8 cellular contexts compared by ENCODE assay signal in the genomic region with DNA sequence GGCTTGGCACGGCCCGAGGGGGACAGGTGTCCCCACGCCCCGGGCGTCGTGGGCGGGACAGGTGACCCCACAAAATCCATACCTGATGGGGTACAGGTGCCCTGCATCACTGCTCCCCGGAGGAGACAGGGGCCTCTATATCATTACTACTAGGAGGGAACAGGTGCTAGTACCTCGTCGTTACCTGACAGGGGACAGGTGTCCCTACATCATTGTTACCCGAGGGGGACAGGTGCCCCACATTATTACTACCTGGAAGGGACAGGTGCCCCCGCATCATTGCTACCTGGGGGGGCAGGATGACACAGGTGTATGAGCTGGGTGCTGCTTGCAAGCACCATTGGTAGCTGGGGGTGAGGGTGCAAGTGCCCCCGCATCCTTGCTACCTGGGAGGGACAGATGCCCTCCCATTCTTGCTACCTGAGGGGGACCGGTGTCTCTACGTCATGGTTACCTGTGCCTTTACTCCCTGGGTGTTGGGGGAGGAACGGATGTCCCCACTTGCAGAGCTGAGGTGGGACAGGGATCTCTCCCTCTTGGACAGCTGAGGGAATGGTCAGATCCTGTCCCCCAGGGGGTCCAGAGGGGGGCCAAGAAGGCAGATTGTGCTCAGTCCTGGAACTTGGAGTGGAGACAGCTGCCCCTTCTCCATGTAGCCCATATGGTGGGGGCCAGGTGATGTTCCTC. TPM values are rescaled to one million over a fixed set of nuclear protein-coding genes. Genes with fewer than 3 reads are reported as not detected.
DNase-seq lines count a peak whose midpoint lies in the region; ATAC-seq and TF ChIP-seq lines count a peak whose summit lies in the region.

No MANE protein-coding gene starts in this region.

- no peak overlapping the region for H4K5ac ChIP-seq in H9 (ENCODE audit: insufficient read length, low read depth, low read length)

- H4K20me1 ChIP-seq in H9 (ENCODE audit: control insufficient read depth, insufficient read depth, insufficient read length), result peaks cover 2% of the 10 kb centered on the region

- H3K9ac ChIP-seq in H9 (ENCODE audit: extremely low read depth, insufficient read length, low read length), result no peak overlapping the region

- no peak overlapping the region for H3K56ac ChIP-seq in H9 (ENCODE audit: insufficient read length, low read depth, low read length)

- no peaks in the 10 kb centered on the region for H3K36me3 ChIP-seq in CD8-positive, alpha-beta T cell (ENCODE audit: insufficient read depth, low read length)

- no peak overlapping the region for H2BK120ac ChIP-seq in H9 (ENCODE audit: low read depth, low read length, poor library complexity, severe bottlenecking)

- H3K23ac ChIP-seq in H9 (ENCODE audit: insufficient read length, low read depth, low read length), result no peak overlapping the region

- no peaks in the 10 kb centered on the region; the same call in 1 of the 2 replicates for H3K79me2 ChIP-seq in H9 (ENCODE audit: insufficient read depth, low read length)

- CTCF ChIA-PET in CD8-positive, alpha-beta T cell (lab: Charles Lee), result no interaction called here
- CTCF ChIA-PET in activated CD4-positive, alpha-beta memory T cell treated with anti-CD3 and anti-CD28 coated beads for 36 hours (lab: Charles Lee), result interaction anchor here (1.2 kb wide), 1 partner anchor 182 kb away, joined by 3 read pairs; no protein-coding TSS in a partner anchor

- WGBS in H9 (ENCODE audit: extremely low coverage, insufficient read length, low lambda C conversion rate), result no CpG with 5 or more reads among the region's 16 CpGs

- no peak overlapping the region for H3K18ac ChIP-seq in H9 (ENCODE audit: insufficient read length, low read depth, low read length)

- no peak overlapping the region for H2BK12ac ChIP-seq in H9 (ENCODE audit: insufficient read length, low read depth, low read length)

- no peak overlapping the region for H2AK5ac ChIP-seq in H9 (ENCODE audit: insufficient read length, low read length)

- no peak overlapping the region for H3K4ac ChIP-seq in H9 (ENCODE audit: low read depth, low read length)

- intact Hi-C loops in CD8-positive, alpha-beta T cell (cut with DNase I, micrococcal nuclease), result loop anchor here (1.0 to 5.0 kb wide), 10 partner anchors 16 to 235 kb away; a partner anchor contains a TSS
- intact Hi-C loops in activated CD4-positive, alpha-beta memory T cell treated with anti-CD3 and anti-CD28 coated beads for 36 hours (cut with micrococcal nuclease), result loop anchor here (1.0 to 5.0 kb wide), 2 partner anchors 48 to 148 kb away; a partner anchor contains a TSS

- H3T11ph ChIP-seq in H9 (ENCODE audit: low read length), result no peak overlapping the region

- no peak overlapping the region for H3K14ac ChIP-seq in H9 (ENCODE audit: insufficient read depth, low read length)

- peak overlapping the region; percentile 53 for H3K4me3 ChIP-seq in CD8-positive, alpha-beta T cell (ENCODE audit: low read depth, low read length)
- peak overlapping the region; percentile 71 for H3K4me3 ChIP-seq in iPS-18c (ENCODE audit: insufficient read depth, low read depth, low read length)

- ATAC-seq in CD8-positive, alpha-beta T cell, result no peak

- H3K9me3 Mint-ChIP-seq in CD8-positive, alpha-beta T cell, result no peaks in the 10 kb centered on the region
- no peaks in the 10 kb centered on the region for H3K9me3 Mint-ChIP-seq in H9
- H3K9me3 Mint-ChIP-seq in activated CD4-positive, alpha-beta memory T cell treated with anti-CD3 and anti-CD28 coated beads for 36 hours, result no peaks in the 10 kb centered on the region

- no peak overlapping the region for H2BK5ac ChIP-seq in H9 (ENCODE audit: insufficient read length, low read length)

- no peak overlapping the region for H4K91ac ChIP-seq in H9 (ENCODE audit: insufficient read length, low read depth, low read length)

- H2BK20ac ChIP-seq in H9 (ENCODE audit: low read depth, low read length, poor library complexity, severe bottlenecking), result no peak overlapping the region

- H3K23me2 ChIP-seq in H9 (ENCODE audit: insufficient read length, low read depth, low read length, poor library complexity, severe bottlenecking), result peaks cover 9% of the 10 kb centered on the region

- H3K27ac ChIP-seq in CD8-positive, alpha-beta T cell (ENCODE audit: low read depth, low read length), result no peak overlapping the region
- H3K27ac ChIP-seq in H9 (ENCODE audit: insufficient read length, low read depth, low read length) (no peak overlapping the region), temporal lobe (ENCODE audit: low read depth, low read length) (peak overlapping the region; percentile 46)

- TF ChIP-seq CTCF in CD8-positive, alpha-beta T cell (IDR thresholded peaks at IDR 0.05), result no peak
- no peak for TF ChIP-seq CTCF in H9 (conservative IDR thresholded peaks at IDR 0.05)

- H3K27me3 ChIP-seq in CD8-positive, alpha-beta T cell (ENCODE audit: insufficient read depth, low read length), result no peaks in the 10 kb centered on the region
- H3K27me3 ChIP-seq in H9 (ENCODE audit: insufficient read depth, low read length), result no peaks in the 10 kb centered on the region

- H3K27me3 Mint-ChIP-seq in CD8-positive, alpha-beta T cell (ENCODE audit: low read depth), result no peaks in the 10 kb centered on the region
- H3K27me3 Mint-ChIP-seq in H9 (ENCODE audit: low read depth), result peaks cover 6% of the 10 kb centered on the region
- H3K27me3 Mint-ChIP-seq in activated CD4-positive, alpha-beta memory T cell treated with anti-CD3 and anti-CD28 coated beads for 36 hours, result no peaks in the 10 kb centered on the region

- POLR2A ChIA-PET in CD8-positive, alpha-beta T cell (lab: Charles Lee), result no interaction called here
- POLR2A ChIA-PET in activated CD4-positive, alpha-beta memory T cell treated with anti-CD3 and anti-CD28 coated beads for 36 hours (lab: Charles Lee), result no interaction called here

- H4K8ac ChIP-seq in H9 (replicated peaks; ENCODE audit: insufficient read length, low read depth, low read length), result no peak overlapping the region

- peak overlapping the region; percentile 55 for H3K4me2 ChIP-seq in H9 (ENCODE audit: insufficient read depth, insufficient read length, low read length)

- no peaks in the 10 kb centered on the region for H3K9me3 ChIP-seq in CD8-positive, alpha-beta T cell (ENCODE audit: low read length)
- H3K9me3 ChIP-seq in H9 (ENCODE audit: control insufficient read depth, low read depth, low read length) (no peaks in the 10 kb centered on the region), iPS-18c (ENCODE audit: control insufficient read depth, insufficient read depth, low read length) (peaks cover 3% of the 10 kb centered on the region)

- no peak overlapping the region for H2AFZ ChIP-seq in H9 (ENCODE audit: low read length)

- H3K4me1 Mint-ChIP-seq in CD8-positive, alpha-beta T cell (ENCODE audit: low read depth), result peaks cover 36% of the 10 kb centered on the region
- H3K4me1 Mint-ChIP-seq in H9, result peaks cover 10 to 11% of the 10 kb centered on the region in 2 experiments
- peaks cover 17% of the 10 kb centered on the region for H3K4me1 Mint-ChIP-seq in activated CD4-positive, alpha-beta memory T cell treated with anti-CD3 and anti-CD28 coated beads for 36 hours (ENCODE audit: low read depth)

- peaks cover 7% of the 10 kb centered on the region for H3K36me3 Mint-ChIP-seq in CD8-positive, alpha-beta T cell
- H3K36me3 Mint-ChIP-seq in H9 (ENCODE audit: insufficient read depth in 1 of 3, low read depth in 3 of 3), result no peaks in the 10 kb centered on the region; a peak in 2 of 7 replicates
- H3K36me3 Mint-ChIP-seq in activated CD4-positive, alpha-beta memory T cell treated with anti-CD3 and anti-CD28 coated beads for 36 hours, result no peaks in the 10 kb centered on the region

- peak overlapping the region; percentile 80 for H3K4me3 Mint-ChIP-seq in CD8-positive, alpha-beta T cell
- peak overlapping the region; percentile 79 to 88 for H3K4me3 Mint-ChIP-seq in H9
- H3K4me3 Mint-ChIP-seq in activated CD4-positive, alpha-beta memory T cell treated with anti-CD3 and anti-CD28 coated beads for 36 hours, result peak overlapping the region; percentile 62

- peak in 1 of 7 experiments; percentile 13 for DNase-seq in CD8-positive, alpha-beta T cell
- DNase-seq in H9, result peak; percentile 33
- no peak for DNase-seq in activated CD4-positive, alpha-beta memory T cell treated with anti-CD3 and anti-CD28 coated beads for 36 hours
- no peak for DNase-seq in T-helper 9 cell
- no peak for DNase-seq in anterior cingulate cortex (lab: John Stamatoyannopoulos, UW)
- DNase-seq in NCI-H1436 treated with DMSO at 0.1 percent for 48 hours (lab: John Stamatoyannopoulos, UW), result no peak

- H3K4me1 ChIP-seq in CD8-positive, alpha-beta T cell (ENCODE audit: insufficient read depth, low read length), result peaks cover 20% of the 10 kb centered on the region
- H3K4me1 ChIP-seq in H9 (ENCODE audit: insufficient read depth, low read length), result no peaks in the 10 kb centered on the region

- H2BK15ac ChIP-seq in H9 (ENCODE audit: low read depth, low read length), result no peak overlapping the region

- peak overlapping the region; percentile 57 for H3K27ac Mint-ChIP-seq in CD8-positive, alpha-beta T cell
- no peak overlapping the region for H3K27ac Mint-ChIP-seq in H9
- H3K27ac Mint-ChIP-seq in activated CD4-positive, alpha-beta memory T cell treated with anti-CD3 and anti-CD28 coated beads for 36 hours, result no peak overlapping the region

- no peaks in the 10 kb centered on the region for H3K79me1 ChIP-seq in H9 (ENCODE audit: insufficient read depth, low read depth, low read length, poor library complexity, severe bottlenecking)

RNA-seq across cellular contexts. Expression of a gene that starts 0.6 kb away (rescaled TPM):
- total RNA-seq in CD8-positive, alpha-beta T cell, result 1 to 10 TPM; 7.1 to 7.5 TPM
- 19.0 and 19.1 TPM in 2 replicates for total RNA-seq in H9 (2021)
- 1 to 10 TPM; 5.6 to 6.3 TPM for total RNA-seq in activated CD4-positive, alpha-beta memory T cell treated with anti-CD3 and anti-CD28 coated beads for 36 hours
- 13.3 TPM for total RNA-seq in temporal lobe

RNA-seq across cellular contexts. Expression of a gene that starts 47.3 kb away (rescaled TPM):
- total RNA-seq in CD8-positive, alpha-beta T cell, result 10 to 100 TPM; 21.4 to 26.4 TPM
- 9.8 and 10.7 TPM in 2 replicates for total RNA-seq in H9 (2021)
- total RNA-seq in activated CD4-positive, alpha-beta memory T cell treated with anti-CD3 and anti-CD28 coated beads for 36 hours, result 10 to 100 TPM; 10.7 to 11.0 TPM
- 8.6 TPM for total RNA-seq in temporal lobe
